In genomic region chr7:12524794-12525386, GRCh38 we compare ENCODE assay signal across 8 cellular contexts. TPM values are rescaled to one million over a fixed set of nuclear protein-coding genes. Genes with fewer than 3 reads are reported as not detected.
DNase-seq lines count a peak whose midpoint lies in the region; ATAC-seq and TF ChIP-seq lines count a peak whose summit lies in the region.

No MANE protein-coding gene starts in this region.

- no peaks in the 10 kb centered on the region for H3K36me3 ChIP-seq in Peyer's patch
- H3K36me3 ChIP-seq in osteoblast (ENCODE audit: insufficient read depth, low read length), result no peaks in the 10 kb centered on the region

- H3K9me3 ChIP-seq in Peyer's patch (no peaks in the 10 kb centered on the region), osteoblast (ENCODE audit: low read depth, low read length) (no peaks in the 10 kb centered on the region)

- H3K27me3 ChIP-seq in Peyer's patch (no peaks in the 10 kb centered on the region), osteoblast (ENCODE audit: insufficient read depth, low read length) (peaks cover 4% of the 10 kb centered on the region)

- H3K27ac ChIP-seq in Peyer's patch (no peak overlapping the region), osteoblast (ENCODE audit: low read depth, low read length) (no peak overlapping the region)

- no peaks in the 10 kb centered on the region for H3K4me1 ChIP-seq in Peyer's patch
- peaks cover 2% of the 10 kb centered on the region for H3K4me1 ChIP-seq in osteoblast (ENCODE audit: insufficient read depth, low read length)

- H3K27me3 Mint-ChIP-seq in endothelial cell (ENCODE audit: unreplicated experiment), result no peaks in the 10 kb centered on the region
- H3K27me3 Mint-ChIP-seq in activated T-helper 2 cell treated with anti-CD3 and anti-CD28 coated beads, Interferon-gamma antibody, Interleukin-2, Interleukin-4, amounts not matched to agents 10 μg/mL and 5 μg/mL and 100 μg/mL, durations not matched to agents 14 hours and 24 hours and 36 hours (ENCODE audit: low read depth), result peaks cover 7% of the 10 kb centered on the region

- no peak overlapping the region for H3K4me3 ChIP-seq in LNCaP clone FGC (ENCODE audit: low read depth, low read length)
- H3K4me3 ChIP-seq in Peyer's patch, result no peak overlapping the region
- H3K4me3 ChIP-seq in osteoblast (ENCODE audit: insufficient read depth, low read length), result peak overlapping the region; percentile 42

- no peaks in the 10 kb centered on the region for H3K4me1 Mint-ChIP-seq in endothelial cell (ENCODE audit: unreplicated experiment)
- no peaks in the 10 kb centered on the region for H3K4me1 Mint-ChIP-seq in activated T-helper 2 cell treated with anti-CD3 and anti-CD28 coated beads, Interferon-gamma antibody, Interleukin-2, Interleukin-4, amounts not matched to agents 10 μg/mL and 5 μg/mL and 100 μg/mL, durations not matched to agents 14 hours and 24 hours and 36 hours (ENCODE audit: low read depth)

- intact Hi-C loops in activated T-helper 2 cell treated with anti-CD3 and anti-CD28 coated beads, Interferon-gamma antibody, Interleukin-2, Interleukin-4, amounts not matched to agents 10 μg/mL and 5 μg/mL and 100 μg/mL, durations not matched to agents 14 hours and 24 hours and 36 hours (cut with micrococcal nuclease), result loop anchor here (1.0 to 5.0 kb wide), 2 partner anchors 99 to 737 kb away; no protein-coding TSS in a partner anchor

- peak overlapping the region; percentile 55 for H3K4me2 ChIP-seq in osteoblast (ENCODE audit: insufficient read depth, low read length)

- H3K79me2 ChIP-seq in osteoblast (ENCODE audit: insufficient read depth, low read length), result no peaks in the 10 kb centered on the region

- no peaks in the 10 kb centered on the region for H3K9me3 Mint-ChIP-seq in endothelial cell (ENCODE audit: unreplicated experiment)
- H3K9me3 Mint-ChIP-seq in activated T-helper 2 cell treated with anti-CD3 and anti-CD28 coated beads, Interferon-gamma antibody, Interleukin-2, Interleukin-4, amounts not matched to agents 10 μg/mL and 5 μg/mL and 100 μg/mL, durations not matched to agents 14 hours and 24 hours and 36 hours, result no peaks in the 10 kb centered on the region

- TF ChIP-seq CTCF in LNCaP clone FGC (IDR thresholded peaks at IDR 0.05; ENCODE audit: control insufficient read depth, extremely low read depth, insufficient read depth), result peak; percentile 37
- peak; percentile 14 to 86 (median 70) for TF ChIP-seq CTCF in Peyer's patch (IDR thresholded peaks at IDR 0.05)
- peak; percentile 84 for TF ChIP-seq CTCF in endothelial cell (IDR thresholded peaks at IDR 0.05; ENCODE audit: unreplicated experiment)
- TF ChIP-seq CTCF in osteoblast (IDR thresholded peaks at IDR 0.05; ENCODE audit: extremely low read depth, low read depth, low read length), result peak; percentile 51

- no peak overlapping the region for H3K27ac Mint-ChIP-seq in endothelial cell (ENCODE audit: unreplicated experiment)
- H3K27ac Mint-ChIP-seq in activated T-helper 2 cell treated with anti-CD3 and anti-CD28 coated beads, Interferon-gamma antibody, Interleukin-2, Interleukin-4, amounts not matched to agents 10 μg/mL and 5 μg/mL and 100 μg/mL, durations not matched to agents 14 hours and 24 hours and 36 hours, result no peak overlapping the region

- no peaks in the 10 kb centered on the region for H3K36me3 Mint-ChIP-seq in endothelial cell (ENCODE audit: low read depth, unreplicated experiment)
- H3K36me3 Mint-ChIP-seq in activated T-helper 2 cell treated with anti-CD3 and anti-CD28 coated beads, Interferon-gamma antibody, Interleukin-2, Interleukin-4, amounts not matched to agents 10 μg/mL and 5 μg/mL and 100 μg/mL, durations not matched to agents 14 hours and 24 hours and 36 hours (ENCODE audit: low read depth), result no peaks in the 10 kb centered on the region

- peak overlapping the region; percentile 89 for H2AFZ ChIP-seq in osteoblast (ENCODE audit: low read length)

- ATAC-seq in GM18867 (IDR thresholded peaks at IDR 0.05; ENCODE audit: unreplicated experiment), result peak; percentile 81
- ATAC-seq in GM19023 (IDR thresholded peaks at IDR 0.05; ENCODE audit: unreplicated experiment), result no peak

- no peak for TF ChIP-seq POLR2A in Peyer's patch (IDR thresholded peaks at IDR 0.05)

- H3K4me3 Mint-ChIP-seq in endothelial cell (ENCODE audit: unreplicated experiment), result no peak overlapping the region
- no peak overlapping the region for H3K4me3 Mint-ChIP-seq in activated T-helper 2 cell treated with anti-CD3 and anti-CD28 coated beads, Interferon-gamma antibody, Interleukin-2, Interleukin-4, amounts not matched to agents 10 μg/mL and 5 μg/mL and 100 μg/mL, durations not matched to agents 14 hours and 24 hours and 36 hours (ENCODE audit: low read depth)

- no peaks in the 10 kb centered on the region for H4K20me1 ChIP-seq in osteoblast (ENCODE audit: insufficient read depth, low read length)

- peak; percentile 55 for DNase-seq in Ammon's horn (ENCODE audit: low spot score)
- peak; percentile 23 for DNase-seq in LNCaP clone FGC (ENCODE audit: low read depth)
- no peak for DNase-seq in Peyer's patch
- no peak for DNase-seq in endothelial cell (ENCODE audit: low spot score)
- peak; percentile 35 for DNase-seq in osteoblast (ENCODE audit: insufficient read length, low spot score, missing footprints)
- DNase-seq in activated T-helper 2 cell treated with anti-CD3 and anti-CD28 coated beads, Interferon-gamma antibody, Interleukin-2, Interleukin-4, amounts not matched to agents 10 μg/mL and 5 μg/mL and 100 μg/mL, durations not matched to agents 14 hours and 24 hours and 36 hours (ENCODE audit: low spot score), result no peak

RNA-seq across cellular contexts. Expression of gene SCIN, which starts 45.6 kb away (rescaled TPM):
- 100 to 1,000 TPM in 3 of 4 donors, 1 to 10 TPM in 1; 9.1 to 257 (median 208) TPM for total RNA-seq in Peyer's patch
- total RNA-seq in endothelial cell (ENCODE audit: unreplicated experiment), result 8.2 TPM
- 4.7 TPM in 2 replicates for total RNA-seq in osteoblast
- not detected in 2 replicates for total RNA-seq in activated T-helper 2 cell treated with anti-CD3 and anti-CD28 coated beads, Interferon-gamma antibody, Interleukin-2, Interleukin-4, amounts not matched to agents 10 μg/mL and 5 μg/mL and 100 μg/mL, durations not matched to agents 14 hours and 24 hours and 36 hours

Comparison
In these comparisons a context has a peak if more than half of its experiments do, and no peak if none do; other contexts are left out.
1. DNase-seq: peak in Ammon's horn (single experiment), LNCaP clone FGC (single experiment) and osteoblast (single experiment); none in Peyer's patch (0 of 3), endothelial cell (single experiment) and activated T-helper 2 cell treated with anti-CD3 and anti-CD28 coated beads, Interferon-gamma antibody, Interleukin-2, Interleukin-4, amounts not matched to agents 10 μg/mL and 5 μg/mL and 100 μg/mL, durations not matched to agents 14 hours and 24 hours and 36 hours (single experiment).
2. Peak in every context shown above with its lines, with median percentiles within 50 percentile points of each other: CTCF ChIP-seq.